ENCODE assay signal across 18 cellular contexts in the genomic region with DNA sequence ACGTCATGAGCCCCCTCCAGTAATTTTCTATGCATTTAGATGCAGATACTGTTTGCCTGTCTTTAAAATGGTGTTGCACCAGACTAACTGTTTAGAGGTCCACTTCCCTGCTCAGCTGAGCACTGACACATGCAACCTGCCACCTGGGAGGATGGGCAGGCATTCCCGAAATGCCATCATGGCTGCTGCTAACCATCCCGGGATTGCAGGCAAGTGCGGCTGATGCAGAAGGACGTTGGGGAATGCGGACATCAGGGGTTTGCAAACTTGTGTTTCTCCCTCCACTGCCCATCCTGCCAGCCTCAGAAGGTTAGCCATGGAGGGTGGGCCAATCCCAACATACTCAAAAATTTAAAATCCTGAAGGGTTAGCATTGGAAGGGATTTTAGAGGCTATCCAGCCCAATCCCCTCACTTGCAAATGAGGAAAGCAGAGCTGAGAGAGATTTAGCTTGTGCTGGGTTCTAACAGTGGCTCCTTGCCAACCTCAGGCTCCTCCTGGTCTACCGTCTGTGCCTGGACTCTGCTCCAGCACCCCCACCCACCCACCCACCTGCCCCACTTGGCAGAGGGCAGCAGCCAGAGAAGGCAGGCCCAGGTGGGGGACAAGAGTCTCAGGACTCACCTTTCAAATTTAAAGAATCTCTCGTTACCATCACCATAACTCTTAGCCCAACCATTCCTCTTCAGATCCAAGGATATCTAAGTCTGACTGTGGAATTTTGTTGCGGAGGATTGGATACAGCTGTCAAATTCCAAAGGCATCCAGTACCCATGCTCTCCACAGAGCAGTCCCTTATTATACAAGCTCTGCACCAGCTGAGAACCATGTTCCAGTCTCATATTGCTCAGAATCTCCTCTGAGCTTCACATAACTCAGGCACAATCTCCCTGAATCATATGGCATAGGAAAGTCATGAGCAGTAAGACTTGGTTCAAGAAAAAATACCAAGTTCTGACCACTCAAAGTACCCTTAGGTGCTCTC. TPM values are rescaled to one million over a fixed set of nuclear protein-coding genes. Genes with fewer than 3 reads are reported as not detected.
DNase-seq lines count a peak whose midpoint lies in the region; ATAC-seq and TF ChIP-seq lines count a peak whose summit lies in the region.
"Had no signal": no experiment of that assay in that cellular context is flagged by ENCODE, and none has a peak within 500 bp of the region (broad histone marks: within the 10 kb centered on the region; RNA-seq: fewer than 3 reads in every experiment).

No MANE protein-coding gene starts in this region.

- peaks cover 98% of the 10 kb centered on the region for H3K4me1 ChIP-seq in DND-41 (ENCODE audit: insufficient read depth, low read length)
- H3K4me1 ChIP-seq in GM23338 (ENCODE audit: insufficient read depth): no peaks in the 10 kb centered on the region
- H3K4me1 ChIP-seq: Peyer's patch had no signal

- ATAC-seq in DND-41 (ENCODE audit: insufficient read depth, low read depth) (no peak), GM23338 (no peak; the same call in 2 of the 3 replicates), HG03196 (IDR thresholded peaks at IDR 0.05; ENCODE audit: unreplicated experiment) (no peak)

- peak overlapping the region; percentile 61 for H3K9ac ChIP-seq in DND-41 (ENCODE audit: low read depth, low read length)

- H4K20me1 ChIP-seq in DND-41 (ENCODE audit: insufficient read depth, low read length): no peaks in the 10 kb centered on the region
- H4K20me1 ChIP-seq in GM23338 (replicated peaks; ENCODE audit: insufficient read depth): no peaks in the 10 kb centered on the region

- H3K36me3 ChIP-seq in DND-41 (ENCODE audit: insufficient read depth, low read length): peaks cover 20% of the 10 kb centered on the region; the same call in 1 of the 2 replicates
- no peaks in the 10 kb centered on the region for H3K36me3 ChIP-seq in GM23338 (ENCODE audit: insufficient read depth)
- H3K36me3 ChIP-seq: Peyer's patch had no signal

- H3K9me3 Mint-ChIP-seq in GM23338: no peaks in the 10 kb centered on the region; the same call in 2 of the 3 replicates
- H3K9me3 Mint-ChIP-seq: CD14-positive monocyte, H9 had no signal

- H2AFZ ChIP-seq in DND-41 (ENCODE audit: low read depth, low read length) (no peak overlapping the region), GM23338 (peak overlapping the region; percentile 47; the same call in 1 of the 2 replicates)

- no peak overlapping the region for H3K4me3 Mint-ChIP-seq in GM23338
- H3K4me3 Mint-ChIP-seq: CD14-positive monocyte, H9 had no signal

- H3K27ac Mint-ChIP-seq in GM23338: no peak overlapping the region
- H3K27ac Mint-ChIP-seq: H9 had no signal

- H3K9me3 ChIP-seq in DND-41 (ENCODE audit: insufficient read depth, low read length, severe bottlenecking): no peaks in the 10 kb centered on the region
- H3K9me3 ChIP-seq: Peyer's patch had no signal

- peak overlapping the region; percentile 98 for H3K27ac ChIP-seq in DND-41 (ENCODE audit: low read length)
- H3K27ac ChIP-seq in GM23338 (ENCODE audit: low read depth): no peak overlapping the region
- H3K27ac ChIP-seq: Peyer's patch had no signal

- H3K27me3 Mint-ChIP-seq in GM23338 (ENCODE audit: insufficient read depth, low read depth, poor library complexity): peaks cover 3% of the 10 kb centered on the region

- no peak for TF ChIP-seq CTCF in DND-41 (IDR thresholded peaks at IDR 0.05; ENCODE audit: borderline replicate concordance, extremely low read depth, low read length, poor library complexity, severe bottlenecking)
- TF ChIP-seq CTCF in GM23338 (conservative IDR thresholded peaks at IDR 0.05; ENCODE audit: low read depth in 2 of 2): no peak

- H3K9me2 ChIP-seq in GM23338 (ENCODE audit: insufficient read depth): no peaks in the 10 kb centered on the region

- no peaks in the 10 kb centered on the region; the same call in 2 of the 3 replicates for H3K36me3 Mint-ChIP-seq in GM23338 (ENCODE audit: low read depth)
- H3K36me3 Mint-ChIP-seq: CD14-positive monocyte had no signal

- H3K27me3 ChIP-seq in DND-41 (ENCODE audit: insufficient read depth, low read length, poor library complexity): no peaks in the 10 kb centered on the region
- no peaks in the 10 kb centered on the region for H3K27me3 ChIP-seq in GM23338 (ENCODE audit: insufficient read depth)
- H3K27me3 ChIP-seq: Peyer's patch had no signal

- H3K4me2 ChIP-seq in DND-41 (ENCODE audit: insufficient read depth, low read length): peak overlapping the region; percentile 43; the same call in 1 of the 2 replicates
- H3K4me2 ChIP-seq in GM23338: no peak overlapping the region

- H3K4me1 Mint-ChIP-seq in GM23338: peaks cover 11% of the 10 kb centered on the region

- no peaks in the 10 kb centered on the region for H3F3A ChIP-seq in GM23338 (replicated peaks; ENCODE audit: low read depth)

- H3K79me2 ChIP-seq in DND-41 (ENCODE audit: insufficient read depth, low read length) (peaks cover 94% of the 10 kb centered on the region), GM23338 (replicated peaks; ENCODE audit: insufficient read depth) (no peaks in the 10 kb centered on the region)

- DNase-seq in DND-41: no peak
- DNase-seq in GM23338 (ENCODE audit: low spot score): peak; percentile 24
- peak; percentile 75 for DNase-seq in cerebellar cortex (ENCODE audit: low spot score)
- DNase-seq in mesenteric fat pad (ENCODE audit: low spot score): peak; percentile 59
- DNase-seq in occipital lobe (lab: John Stamatoyannopoulos, UW): no peak
- DNase-seq in NK-92 treated with Interleukin-12 subunit alpha and Interleukin-12 subunit beta, amount 100 ng/mL, for 24 hours (lab: John Stamatoyannopoulos, UW): no peak
- DNase-seq: ACHN, AML-193, DMS153, EL, H9, NCI-H1930, NCI-H2171 treated with DMSO at 0.1 percent for 48 hours, NCI-H774, Peyer's patch, SHP77 had no signal

- H3K4me3 ChIP-seq in DND-41 (ENCODE audit: low read depth in 1 of 2, low read length in 2 of 2) (no peak overlapping the region; a peak in 1 of 4 replicates), GM23338 (no peak overlapping the region)
- H3K4me3 ChIP-seq: Peyer's patch had no signal

TF ChIP-seq in GM23338, 12 proteins besides CTCF, POLR2A, EP300 and RAD21 (continues in another document):
- TF ChIP-seq EZH2 (IDR thresholded peaks at IDR 0.05; ENCODE audit: low read depth, unreplicated experiment) (no peak), CREB1 (CRISPR knock-in tag; IDR thresholded peaks at IDR 0.05; ENCODE audit: low read depth) (no peak)
- TF ChIP-seq, protein P1, sequence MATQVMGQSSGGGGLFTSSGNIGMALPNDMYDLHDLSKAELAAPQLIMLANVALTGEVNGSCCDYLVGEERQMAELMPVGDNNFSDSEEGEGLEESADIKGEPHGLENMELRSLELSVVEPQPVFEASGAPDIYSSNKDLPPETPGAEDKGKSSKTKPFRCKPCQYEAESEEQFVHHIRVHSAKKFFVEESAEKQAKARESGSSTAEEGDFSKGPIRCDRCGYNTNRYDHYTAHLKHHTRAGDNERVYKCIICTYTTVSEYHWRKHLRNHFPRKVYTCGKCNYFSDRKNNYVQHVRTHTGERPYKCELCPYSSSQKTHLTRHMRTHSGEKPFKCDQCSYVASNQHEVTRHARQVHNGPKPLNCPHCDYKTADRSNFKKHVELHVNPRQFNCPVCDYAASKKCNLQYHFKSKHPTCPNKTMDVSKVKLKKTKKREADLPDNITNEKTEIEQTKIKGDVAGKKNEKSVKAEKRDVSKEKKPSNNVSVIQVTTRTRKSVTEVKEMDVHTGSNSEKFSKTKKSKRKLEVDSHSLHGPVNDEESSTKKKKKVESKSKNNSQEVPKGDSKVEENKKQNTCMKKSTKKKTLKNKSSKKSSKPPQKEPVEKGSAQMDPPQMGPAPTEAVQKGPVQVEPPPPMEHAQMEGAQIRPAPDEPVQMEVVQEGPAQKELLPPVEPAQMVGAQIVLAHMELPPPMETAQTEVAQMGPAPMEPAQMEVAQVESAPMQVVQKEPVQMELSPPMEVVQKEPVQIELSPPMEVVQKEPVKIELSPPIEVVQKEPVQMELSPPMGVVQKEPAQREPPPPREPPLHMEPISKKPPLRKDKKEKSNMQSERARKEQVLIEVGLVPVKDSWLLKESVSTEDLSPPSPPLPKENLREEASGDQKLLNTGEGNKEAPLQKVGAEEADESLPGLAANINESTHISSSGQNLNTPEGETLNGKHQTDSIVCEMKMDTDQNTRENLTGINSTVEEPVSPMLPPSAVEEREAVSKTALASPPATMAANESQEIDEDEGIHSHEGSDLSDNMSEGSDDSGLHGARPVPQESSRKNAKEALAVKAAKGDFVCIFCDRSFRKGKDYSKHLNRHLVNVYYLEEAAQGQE (IDR thresholded peaks at IDR 0.05; ENCODE audit: unreplicated experiment): no peak

RNA-seq across cellular contexts. Expression of a gene that starts 34.2 kb away (rescaled TPM):
- total RNA-seq in GM23338 (2014; rRNA removed; shearing (Covaris generic)): 0.14 and 0.39 TPM in 2 replicates
- polyA plus RNA-seq in GM23338 (2016; fragmentation: Nextera tagmentation; extraction: Ambion mirVana): 0.24 and 0.30 TPM in 2 replicates
- total RNA-seq in mesenteric fat pad (19.9 TPM), occipital lobe (21.5 TPM)

Comparison
In these comparisons a context has a peak if more than half of its experiments do, and no peak if none do; other contexts are left out.
1. DNase-seq: peak in GM23338 (single experiment), cerebellar cortex (single experiment) and mesenteric fat pad (single experiment); none in DND-41 (single experiment), occipital lobe (single experiment) and NK-92 treated with Interleukin-12 subunit alpha and Interleukin-12 subunit beta, amount 100 ng/mL, for 24 hours (single experiment).
2. RNA of a gene that starts 34.2 kb away (total RNA-seq): 21.5 TPM in occipital lobe (single experiment) and 19.9 TPM in mesenteric fat pad (single experiment); 0.14 to 0.39 TPM in GM23338; every median in the first group is over 10 times any median in the second.